In the genomic region with DNA sequence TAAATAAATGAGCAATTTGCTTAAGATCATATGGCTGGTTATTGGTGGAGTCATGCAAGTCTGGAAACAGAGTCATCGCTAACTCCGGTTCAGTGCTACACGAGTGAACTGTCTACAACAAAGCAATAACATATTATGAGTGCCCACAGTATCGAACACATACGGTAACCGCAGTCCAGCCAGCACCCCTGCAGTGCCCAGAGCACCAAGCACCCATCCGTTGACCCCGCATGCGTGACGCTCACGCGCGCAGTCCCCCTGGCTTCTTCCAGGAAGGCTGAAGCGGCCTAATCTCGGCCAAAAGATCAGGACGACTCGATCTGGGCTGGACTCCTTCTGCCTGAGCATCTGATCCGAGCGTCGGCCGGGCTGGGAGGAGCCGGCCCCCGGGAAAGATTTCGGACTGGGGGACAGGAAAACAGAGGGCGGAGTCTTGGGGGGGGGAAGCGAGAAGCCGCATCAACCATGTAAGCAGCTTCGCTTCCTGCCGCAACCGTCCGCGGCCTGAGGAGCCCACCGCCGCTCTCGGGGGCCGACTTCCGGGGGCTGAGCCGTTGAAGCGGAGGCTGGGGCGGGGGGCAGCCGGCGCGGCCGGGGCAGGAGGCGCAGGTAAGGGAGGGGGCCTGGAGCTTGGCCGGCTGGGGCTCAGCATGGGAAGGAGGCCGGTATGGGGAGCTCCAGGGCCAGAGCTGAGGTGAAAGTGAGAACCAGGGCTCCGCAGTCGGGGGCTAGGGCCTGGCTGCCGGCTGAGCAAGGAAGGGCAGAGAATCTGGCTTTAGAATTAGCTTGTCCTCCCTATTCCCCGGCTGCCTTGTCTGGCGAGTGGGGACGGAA, we compare ENCODE assay signal across 8 cellular contexts. TPM values are rescaled to one million over a fixed set of nuclear protein-coding genes. Genes with fewer than 3 reads are reported as not detected.
A peak's percentile ranks its signal among the peaks of the same experiment; 100 is the strongest.
DNase-seq lines count a peak whose midpoint lies in the region; ATAC-seq and TF ChIP-seq lines count a peak whose summit lies in the region.

A gene with protein sequence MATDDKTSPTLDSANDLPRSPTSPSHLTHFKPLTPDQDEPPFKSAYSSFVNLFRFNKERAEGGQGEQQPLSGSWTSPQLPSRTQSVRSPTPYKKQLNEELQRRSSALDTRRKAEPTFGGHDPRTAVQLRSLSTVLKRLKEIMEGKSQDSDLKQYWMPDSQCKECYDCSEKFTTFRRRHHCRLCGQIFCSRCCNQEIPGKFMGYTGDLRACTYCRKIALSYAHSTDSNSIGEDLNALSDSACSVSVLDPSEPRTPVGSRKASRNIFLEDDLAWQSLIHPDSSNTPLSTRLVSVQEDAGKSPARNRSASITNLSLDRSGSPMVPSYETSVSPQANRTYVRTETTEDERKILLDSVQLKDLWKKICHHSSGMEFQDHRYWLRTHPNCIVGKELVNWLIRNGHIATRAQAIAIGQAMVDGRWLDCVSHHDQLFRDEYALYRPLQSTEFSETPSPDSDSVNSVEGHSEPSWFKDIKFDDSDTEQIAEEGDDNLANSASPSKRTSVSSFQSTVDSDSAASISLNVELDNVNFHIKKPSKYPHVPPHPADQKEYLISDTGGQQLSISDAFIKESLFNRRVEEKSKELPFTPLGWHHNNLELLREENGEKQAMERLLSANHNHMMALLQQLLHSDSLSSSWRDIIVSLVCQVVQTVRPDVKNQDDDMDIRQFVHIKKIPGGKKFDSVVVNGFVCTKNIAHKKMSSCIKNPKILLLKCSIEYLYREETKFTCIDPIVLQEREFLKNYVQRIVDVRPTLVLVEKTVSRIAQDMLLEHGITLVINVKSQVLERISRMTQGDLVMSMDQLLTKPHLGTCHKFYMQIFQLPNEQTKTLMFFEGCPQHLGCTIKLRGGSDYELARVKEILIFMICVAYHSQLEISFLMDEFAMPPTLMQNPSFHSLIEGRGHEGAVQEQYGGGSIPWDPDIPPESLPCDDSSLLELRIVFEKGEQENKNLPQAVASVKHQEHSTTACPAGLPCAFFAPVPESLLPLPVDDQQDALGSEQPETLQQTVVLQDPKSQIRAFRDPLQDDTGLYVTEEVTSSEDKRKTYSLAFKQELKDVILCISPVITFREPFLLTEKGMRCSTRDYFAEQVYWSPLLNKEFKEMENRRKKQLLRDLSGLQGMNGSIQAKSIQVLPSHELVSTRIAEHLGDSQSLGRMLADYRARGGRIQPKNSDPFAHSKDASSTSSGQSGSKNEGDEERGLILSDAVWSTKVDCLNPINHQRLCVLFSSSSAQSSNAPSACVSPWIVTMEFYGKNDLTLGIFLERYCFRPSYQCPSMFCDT (N-terminal part only) (plus strand): TSS at position 449 of the 834 bp plus-strand sequence. CDS start 5,265 bp downstream, outside the sequence.

- TF ChIP-seq POLR2A in esophagus muscularis mucosa (IDR thresholded peaks at IDR 0.05; ENCODE audit: low read depth): peak; percentile 52

- intact Hi-C loops in esophagus muscularis mucosa (cut with DNase I): no loop called here

- H3K79me2 ChIP-seq in Karpas-422 (ENCODE audit: low read length): peaks cover 44% of the 10 kb centered on the region

- DNase-seq in DMS79 treated with DMSO at 0.1 percent for 48 hours (lab: John Stamatoyannopoulos, UW): peak; percentile 95
- peak; percentile 98 for DNase-seq in Karpas-422
- DNase-seq in RKO (ENCODE audit: low spot score): peak; percentile 99
- DNase-seq in activated T-helper 1 cell treated with Interleukin-2 at 50 U/mL for 16 hours (ENCODE audit: low read depth): peak; percentile 79
- DNase-seq in esophagus muscularis mucosa (ENCODE audit: extremely low spot score): peak; percentile 99
- peak; percentile 74 to 83 for DNase-seq in stimulated activated CD8-positive, alpha-beta memory T cell treated with anti-CD3 and anti-CD28 coated beads, Interleukin-7, amount 100 ng/mL, for 4 hours (ENCODE audit: low read depth in 2 of 2)

- H3K9me2 ChIP-seq in Karpas-422 (replicated peaks; ENCODE audit: insufficient read depth, low read length): no peaks in the 10 kb centered on the region

- WGBS in esophagus muscularis mucosa: 1% methylated on average over 45 of the region's 53 CpGs

- H3K36me3 ChIP-seq in Karpas-422 (ENCODE audit: insufficient read depth, low read length) (no peaks in the 10 kb centered on the region), esophagus muscularis mucosa (no peaks in the 10 kb centered on the region), muscle layer of duodenum (ENCODE audit: control insufficient read depth in 1 of 2, insufficient read depth in 2 of 2, low read length in 2 of 2) (no peaks in the 10 kb centered on the region)

- H3K4me2 ChIP-seq in Karpas-422 (ENCODE audit: low read depth, low read length, poor library complexity, severe bottlenecking): peak within 1 kb of the TSS; percentile 81

- H3K9ac ChIP-seq in Karpas-422 (ENCODE audit: low read length): peak within 1 kb of the TSS; percentile 85

- peak; percentile 90 for ATAC-seq in GM21825 (IDR thresholded peaks at IDR 0.05; ENCODE audit: unreplicated experiment)

- no peaks in the 10 kb centered on the region for H3K27me3 ChIP-seq in Karpas-422 (ENCODE audit: low read length)
- no peaks in the 10 kb centered on the region for H3K27me3 ChIP-seq in esophagus muscularis mucosa
- no peaks in the 10 kb centered on the region for H3K27me3 ChIP-seq in muscle layer of duodenum (ENCODE audit: low read depth, low read length)

- TF ChIP-seq EP300 in esophagus muscularis mucosa (IDR thresholded peaks at IDR 0.05): no peak

- peak within 1 kb of the TSS; percentile 74 for H3K4me3 ChIP-seq in Karpas-422 (ENCODE audit: low read length)
- peak within 1 kb of the TSS; percentile 84 to 93 (median 86) for H3K4me3 ChIP-seq in esophagus muscularis mucosa
- H3K4me3 ChIP-seq in muscle layer of duodenum (ENCODE audit: low read depth in 1 of 2, low read length in 2 of 2): peak within 1 kb of the TSS; percentile 87 to 93

- H4K20me1 ChIP-seq in Karpas-422 (ENCODE audit: insufficient read depth, low read depth, low read length): no peaks in the 10 kb centered on the region

- no peaks in the 10 kb centered on the region for H3K9me3 ChIP-seq in Karpas-422 (ENCODE audit: low read length)
- no peaks in the 10 kb centered on the region for H3K9me3 ChIP-seq in esophagus muscularis mucosa
- H3K9me3 ChIP-seq in muscle layer of duodenum (ENCODE audit: control insufficient read depth in 1 of 2, low read length in 2 of 2): no peaks in the 10 kb centered on the region

- H3K4me1 ChIP-seq in Karpas-422 (ENCODE audit: low read length) (peaks cover 42% of the 10 kb centered on the region), esophagus muscularis mucosa (peaks cover 36 to 44% (median 40%) of the 10 kb centered on the region in 4 donors), muscle layer of duodenum (ENCODE audit: control insufficient read depth in 1 of 2, insufficient read depth in 2 of 2, low read length in 2 of 2) (peaks cover 9 to 37% of the 10 kb centered on the region in 2 donors)

- TF ChIP-seq CTCF in esophagus muscularis mucosa (IDR thresholded peaks at IDR 0.05): peak in 1 of 3 experiments; percentile 30

- H3K27ac ChIP-seq in Karpas-422 (ENCODE audit: low read length) (peak within 1 kb of the TSS; percentile 81), esophagus muscularis mucosa (replicated peaks in 1 of 4) (peak within 1 kb of the TSS; percentile 92 to 97 (median 96)), muscle layer of duodenum (ENCODE audit: low read length) (peak within 1 kb of the TSS; percentile 96)

- H2AFZ ChIP-seq in Karpas-422 (ENCODE audit: low read length): peak within 1 kb of the TSS; percentile 85

RNA-seq across cellular contexts. Expression of the gene that starts here (rescaled TPM):
- 38.4 and 58.0 TPM in 2 replicates for total RNA-seq in Karpas-422 (2014; rRNA removed; shearing (Covaris generic); ENCODE audit: low replicate concordance)
- 10 to 100 TPM; 19.1 to 29.7 (median 22.8) TPM for total RNA-seq in esophagus muscularis mucosa

Comparison
In these comparisons a context has a peak if more than half of its experiments do, and no peak if none do; other contexts are left out.
1. Peak in every context shown above with its lines: DNase-seq, ATAC-seq, H3K4me3 ChIP-seq and H3K27ac ChIP-seq.